ENCODE assay signal across 20 cellular contexts in the genomic region with DNA sequence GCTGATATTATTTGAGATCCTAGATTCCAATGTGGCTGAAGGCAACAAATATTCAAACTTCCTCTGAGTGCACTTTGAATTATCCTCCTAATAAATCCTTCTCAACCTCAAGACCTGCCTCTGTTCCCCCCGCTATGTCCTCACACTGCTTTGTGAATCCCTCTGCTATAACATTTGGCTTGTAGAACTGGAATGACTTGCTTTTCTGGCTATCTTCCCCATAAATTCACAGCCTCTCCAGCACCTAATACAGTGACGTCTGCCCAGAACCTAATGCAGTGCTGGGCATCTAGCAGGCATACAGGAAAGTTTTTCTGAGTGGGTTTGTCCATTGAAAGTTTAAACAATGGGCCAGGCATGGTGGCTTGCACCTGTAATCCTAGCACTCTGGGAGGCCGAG.
DNase-seq lines count a peak whose midpoint lies in the region; ATAC-seq and TF ChIP-seq lines count a peak whose summit lies in the region.
"Had no signal": no experiment of that assay in that cellular context is flagged by ENCODE, and none has a peak within 500 bp of the region (broad histone marks: within the 10 kb centered on the region; RNA-seq: fewer than 3 reads in every experiment).

No MANE protein-coding gene starts in this region.

- CTCF ChIA-PET in PC-3 (lab: Charles Lee), result no interaction called here

- POLR2A ChIA-PET in PC-3 (lab: Charles Lee; ENCODE audit: unreplicated experiment), result no interaction called here

- no peak overlapping the region for H3K4me3 ChIP-seq in PC-3 (ENCODE audit: low read length)
- H3K4me3 ChIP-seq: A549; BLaER1 treated with 17β-estradiol and CSF1 and Interleukin-3, amounts not matched to agents 10 nM and 100 nM; HAP-1 had no signal

- peaks cover 22% of the 10 kb centered on the region for H3K4me1 Mint-ChIP-seq in mesothelial cell of epicardium
- H3K4me1 Mint-ChIP-seq in stimulated activated naive B cell treated with anti-CD40 and anti-IgM and Interleukin-4, amounts not matched to agents 10 μg/mL and 1 μg/mL and 100 μg/mL, for 72 hours, result no peaks in the 10 kb centered on the region
- H3K4me1 Mint-ChIP-seq: CD4-positive, alpha-beta memory T cell had no signal

- TF ChIP-seq CTCF in PC-3 (conservative IDR thresholded peaks at IDR 0.05; ENCODE audit: low read depth, low read length), result no peak
- no peak for TF ChIP-seq CTCF in mesothelial cell of epicardium (IDR thresholded peaks at IDR 0.05; ENCODE audit: unreplicated experiment)

- H2AFZ ChIP-seq in PC-3 (ENCODE audit: low read length), result no peak overlapping the region

- no peaks in the 10 kb centered on the region for H3K9me3 ChIP-seq in PC-3 (ENCODE audit: low read length)
- H3K9me3 ChIP-seq: A549; BE2C; BLaER1 treated with 17β-estradiol and CSF1 and Interleukin-3, amounts not matched to agents 10 nM and 100 nM; HAP-1 had no signal

- H3K36me3 Mint-ChIP-seq in mesothelial cell of epicardium, result no peaks in the 10 kb centered on the region
- no peaks in the 10 kb centered on the region for H3K36me3 Mint-ChIP-seq in stimulated activated naive B cell treated with anti-CD40 and anti-IgM and Interleukin-4, amounts not matched to agents 10 μg/mL and 1 μg/mL and 100 μg/mL, for 72 hours
- H3K36me3 Mint-ChIP-seq: CD4-positive, alpha-beta memory T cell had no signal

- ATAC-seq in PC-3, result no peak
- no peak for ATAC-seq in stimulated activated naive B cell treated with anti-CD40 and anti-IgM and Interleukin-4, amounts not matched to agents 10 μg/mL and 1 μg/mL and 100 μg/mL, for 72 hours (replicated peaks)
- ATAC-seq: A549 had no signal

- H3K9me3 Mint-ChIP-seq in mesothelial cell of epicardium, result peaks cover 9% of the 10 kb centered on the region
- H3K9me3 Mint-ChIP-seq in stimulated activated naive B cell treated with anti-CD40 and anti-IgM and Interleukin-4, amounts not matched to agents 10 μg/mL and 1 μg/mL and 100 μg/mL, for 72 hours, result peaks cover 6% of the 10 kb centered on the region in 2 donors
- H3K9me3 Mint-ChIP-seq: HFFc6 had no signal

- H3K79me2 ChIP-seq in PC-3 (ENCODE audit: low read length), result no peaks in the 10 kb centered on the region

- intact Hi-C loops in PC-3 (cut with micrococcal nuclease), result no loop called here

- H3K4me1 ChIP-seq in PC-3 (ENCODE audit: insufficient read depth, low read length), result no peaks in the 10 kb centered on the region
- H3K4me1 ChIP-seq: A549, BE2C, HAP-1 had no signal

- no peak overlapping the region for H3K4me3 Mint-ChIP-seq in mesothelial cell of epicardium
- no peak overlapping the region for H3K4me3 Mint-ChIP-seq in stimulated activated naive B cell treated with anti-CD40 and anti-IgM and Interleukin-4, amounts not matched to agents 10 μg/mL and 1 μg/mL and 100 μg/mL, for 72 hours
- H3K4me3 Mint-ChIP-seq: CD4-positive, alpha-beta memory T cell; HFFc6 had no signal

- no peak overlapping the region for H3K27ac ChIP-seq in PC-3 (ENCODE audit: low read length)
- H3K27ac ChIP-seq: A549; BLaER1 treated with 17β-estradiol and CSF1 and Interleukin-3, amounts not matched to agents 10 nM and 100 nM had no signal

- BruUV-seq in PC-3 (replicated peaks; lab: Mats Ljungman, UMichigan), result no TSS peak

- DNase-seq in ELF-1 (ENCODE audit: low read depth, low spot score) (peak; percentile 18), PC-3 (peak; percentile 10), mesothelial cell of epicardium (ENCODE audit: low spot score in 2 of 2, unreplicated experiment in 2 of 2) (no peak), C1 segment of cervical spinal cord (lab: John Stamatoyannopoulos, UW) (no peak), pons (ENCODE audit: low spot score) (no peak)
- no peak for DNase-seq in stimulated activated naive B cell treated with anti-CD40 and anti-IgM and Interleukin-4, amounts not matched to agents 10 μg/mL and 1 μg/mL and 100 μg/mL, for 72 hours
- DNase-seq: 8988T; ACHN; AML-193; BE2C; Calu3; CD4-positive, alpha-beta memory T cell; COR-L47; DMS53; DMS79 treated with DMSO at 0.1 percent for 48 hours; GOT3; HFFc6 had no signal

- H4K20me1 ChIP-seq in PC-3 (ENCODE audit: low read length), result no peaks in the 10 kb centered on the region
- H4K20me1 ChIP-seq: BLaER1 treated with 17β-estradiol and CSF1 and Interleukin-3, amounts not matched to agents 10 nM and 100 nM had no signal

- no peak overlapping the region for H3K9ac ChIP-seq in PC-3 (ENCODE audit: low read length)
- H3K9ac ChIP-seq: BLaER1 treated with 17β-estradiol and CSF1 and Interleukin-3, amounts not matched to agents 10 nM and 100 nM had no signal

- no peaks in the 10 kb centered on the region for H3K9me2 ChIP-seq in PC-3 (replicated peaks; ENCODE audit: low read length)

- peaks cover 6% of the 10 kb centered on the region for H3K27me3 ChIP-seq in PC-3 (ENCODE audit: low read length)
- H3K27me3 ChIP-seq: BE2C; BLaER1 treated with 17β-estradiol and CSF1 and Interleukin-3, amounts not matched to agents 10 nM and 100 nM had no signal

- no peaks in the 10 kb centered on the region for H3K36me3 ChIP-seq in PC-3 (ENCODE audit: low read depth, low read length)
- H3K36me3 ChIP-seq: BE2C; BLaER1 treated with 17β-estradiol and CSF1 and Interleukin-3, amounts not matched to agents 10 nM and 100 nM; HAP-1 had no signal

- H3K27me3 Mint-ChIP-seq in mesothelial cell of epicardium (ENCODE audit: low read depth), result no peaks in the 10 kb centered on the region
- H3K27me3 Mint-ChIP-seq in stimulated activated naive B cell treated with anti-CD40 and anti-IgM and Interleukin-4, amounts not matched to agents 10 μg/mL and 1 μg/mL and 100 μg/mL, for 72 hours, result no peaks in the 10 kb centered on the region
- H3K27me3 Mint-ChIP-seq: CD4-positive, alpha-beta memory T cell had no signal

- H3F3A ChIP-seq in PC-3 (ENCODE audit: low read length, unreplicated experiment), result no peaks in the 10 kb centered on the region

- H3K4me2 ChIP-seq in PC-3 (ENCODE audit: low read length), result no peak overlapping the region
- H3K4me2 ChIP-seq: A549; BLaER1 treated with 17β-estradiol and CSF1 and Interleukin-3, amounts not matched to agents 10 nM and 100 nM had no signal

- peak overlapping the region; percentile 63 for H3K27ac Mint-ChIP-seq in mesothelial cell of epicardium
- no peak overlapping the region for H3K27ac Mint-ChIP-seq in stimulated activated naive B cell treated with anti-CD40 and anti-IgM and Interleukin-4, amounts not matched to agents 10 μg/mL and 1 μg/mL and 100 μg/mL, for 72 hours
- H3K27ac Mint-ChIP-seq: CD4-positive, alpha-beta memory T cell; HFFc6 had no signal

Comparison
In these comparisons a context has a peak if more than half of its experiments do, and no peak if none do; other contexts are left out.
1. DNase-seq: peak in ELF-1 (single experiment) and PC-3 (single experiment); none in mesothelial cell of epicardium (0 of 2), stimulated activated naive B cell treated with anti-CD40 and anti-IgM and Interleukin-4, amounts not matched to agents 10 μg/mL and 1 μg/mL and 100 μg/mL, for 72 hours (single experiment), C1 segment of cervical spinal cord (0 of 14) and pons (single experiment).